ENCODE assay signal across 8 cellular contexts in genomic region chr10:7817984-7818294, GRCh38. TPM values are rescaled to one million over a fixed set of nuclear protein-coding genes. Genes with fewer than 3 reads are reported as not detected.
DNase-seq lines count a peak whose midpoint lies in the region; ATAC-seq, FAIRE-seq and TF ChIP-seq lines count a peak whose summit lies in the region.

No MANE protein-coding gene starts in this region.

- no peak overlapping the region for H2BK12ac ChIP-seq in H1 (ENCODE audit: low read depth, low read length)

- H3K4me3 ChIP-seq in KMS-11 (IDR thresholded peaks at IDR 0.05; ENCODE audit: insufficient read depth, low read depth, low read length) (no peak overlapping the region), H1 (ENCODE audit: extremely low read depth in 1 of 4, insufficient read depth in 2 of 4, low read depth in 3 of 4, low read length in 4 of 4) (peak overlapping the region; percentile 74 to 100 (median 100)), neuron (ENCODE audit: low read length) (peak overlapping the region; percentile 95)

- H2BK5ac ChIP-seq in H1 (ENCODE audit: low read depth, low read length), result peak overlapping the region; percentile 83

- H3K79me2 ChIP-seq in KMS-11 (ENCODE audit: insufficient read depth, low read depth) (peaks cover 27% of the 10 kb centered on the region), H1 (ENCODE audit: control insufficient read depth in 1 of 2, insufficient read depth in 2 of 2, low read length in 2 of 2) (peaks cover 3 to 23% of the 10 kb centered on the region in 2 experiments)

- peak overlapping the region; percentile 52; the same call in 1 of the 2 replicates for H3K4me2 ChIP-seq in KMS-11
- peak overlapping the region; percentile 85 to 99 for H3K4me2 ChIP-seq in H1 (ENCODE audit: insufficient read depth in 1 of 2, low read depth in 2 of 2, low read length in 2 of 2)

- TF ChIP-seq CTCF in KMS-11 (conservative IDR thresholded peaks at IDR 0.05; ENCODE audit: low read depth, low read length) (no peak), H1 (IDR thresholded peaks at IDR 0.05; ENCODE audit: control extremely low read depth in 1 of 3, insufficient read depth in 1 of 3, low read depth in 1 of 3, low read length in 3 of 3) (no peak)

- H3K36me3 Mint-ChIP-seq in T-helper 2 cell treated with Interferon-gamma antibody and Interleukin-4, amounts not matched to agents 5 μg/mL and 100 μg/mL, for 36 hours (ENCODE audit: low read depth), result peaks cover 8% of the 10 kb centered on the region

- H4K8ac ChIP-seq in H1 (ENCODE audit: extremely low read depth, insufficient read depth, low read length), result no peak overlapping the region

- peak overlapping the region; percentile 87 for H3K27ac Mint-ChIP-seq in T-helper 2 cell treated with Interferon-gamma antibody and Interleukin-4, amounts not matched to agents 5 μg/mL and 100 μg/mL, for 36 hours

- WGBS in H1 (ENCODE audit: extremely low coverage in 1 of 2, insufficient coverage in 1 of 2, insufficient read length in 1 of 2, insufficient replicate concordance in 2 of 2, low coverage in 1 of 2, low lambda C conversion rate in 2 of 2, missing lambda C conversion rate in 1 of 2), 2 experiments, result 0% methylated on average over 10 of the region's 10 CpGs; no CpG with 5 or more reads in 1 of the 2 experiments

- H3K4me1 ChIP-seq in KMS-11 (ENCODE audit: low read depth, poor library complexity, severe bottlenecking) (peaks cover 12% of the 10 kb centered on the region), H1 (replicated peaks in 1 of 4; ENCODE audit: control insufficient read depth in 3 of 4, insufficient read depth in 4 of 4, low read length in 3 of 4) (peaks cover 0 to 7% (median 2%) of the 10 kb centered on the region in 4 experiments; a peak in 3 of 7 replicates), neuron (ENCODE audit: insufficient read depth, low read length) (peaks cover 17% of the 10 kb centered on the region)

- FAIRE-seq in H1 (lab: Jason Lieb, UNC), result no peak

- H2AK5ac ChIP-seq in H1 (ENCODE audit: low read depth, low read length), result no peak overlapping the region

- POLR2A ChIA-PET in H1 (lab: Charles Lee; ENCODE audit: partially characterized antibody), result interaction anchor here (1.0 to 3.5 kb wide), 13 partner anchors 9 to 263 kb away, joined by 3 to 28 read pairs (median 4); partner anchors contain the start of genes ATP5F1C and KIN

- H3K14ac ChIP-seq in H1 (ENCODE audit: insufficient read length), result no peak overlapping the region

- H3K9me3 ChIP-seq in H1 (ENCODE audit: insufficient read depth in 2 of 2, low read depth in 1 of 2, low read length in 1 of 2) (no peaks in the 10 kb centered on the region; a peak in 1 of 4 replicates), neuron (ENCODE audit: low read length) (no peaks in the 10 kb centered on the region)

- ATAC-seq in HG03196 (IDR thresholded peaks at IDR 0.05; ENCODE audit: unreplicated experiment), result no peak

- no peak overlapping the region for H3K56ac ChIP-seq in H1 (replicated peaks; ENCODE audit: insufficient read length, low read depth, low read length)

- H3K36me3 ChIP-seq in KMS-11 (ENCODE audit: insufficient read depth) (no peaks in the 10 kb centered on the region), H1 (ENCODE audit: control insufficient read depth in 2 of 4, insufficient read depth in 4 of 4, low read length in 3 of 4) (no peaks in the 10 kb centered on the region; a peak in 1 of 8 replicates), neuron (ENCODE audit: insufficient read depth, low read length) (no peaks in the 10 kb centered on the region)

- peaks cover 8% of the 10 kb centered on the region for H3K79me1 ChIP-seq in H1 (ENCODE audit: low read depth, low read length)

- peak overlapping the region; percentile 8 for H4K5ac ChIP-seq in H1 (ENCODE audit: insufficient read length, low read depth, low read length)

- H3K9me3 Mint-ChIP-seq in T-helper 2 cell treated with Interferon-gamma antibody and Interleukin-4, amounts not matched to agents 5 μg/mL and 100 μg/mL, for 36 hours, result no peaks in the 10 kb centered on the region

- peaks cover 21% of the 10 kb centered on the region for H3K27me3 Mint-ChIP-seq in T-helper 2 cell treated with Interferon-gamma antibody and Interleukin-4, amounts not matched to agents 5 μg/mL and 100 μg/mL, for 36 hours (ENCODE audit: low read depth)

- H2BK20ac ChIP-seq in H1 (ENCODE audit: low read length), result no peak overlapping the region

- H4K91ac ChIP-seq in H1 (replicated peaks; ENCODE audit: insufficient read length, low read length), result peak overlapping the region; percentile 1

- DNase-seq in T-helper 2 cell treated with Interferon-gamma antibody and Interleukin-4, amounts not matched to agents 5 μg/mL and 100 μg/mL, for 36 hours (ENCODE audit: low spot score), result no peak
- DNase-seq in T-helper 2 cell (no peak), H1 (ENCODE audit: low read depth in 1 of 2, low spot score in 2 of 2) (no peak), UCSD-AML1 (lab: John Stamatoyannopoulos, UW; ENCODE audit: unreplicated experiment) (no peak), KG1 (lab: John Stamatoyannopoulos, UW) (no peak)

- H3K27me3 ChIP-seq in KMS-11 (ENCODE audit: insufficient read depth, low read depth), result no peaks in the 10 kb centered on the region
- H3K27me3 ChIP-seq in H1 (replicated peaks in 1 of 4; ENCODE audit: control insufficient read depth in 3 of 4, extremely low read depth in 1 of 4, insufficient read depth in 3 of 4, low read length in 3 of 4), result no peaks in the 10 kb centered on the region
- H3K27me3 ChIP-seq in neuron (ENCODE audit: insufficient read depth, low read length), result no peaks in the 10 kb centered on the region

- H3K23me2 ChIP-seq in H1 (ENCODE audit: low read depth, low read length), result peaks cover 16% of the 10 kb centered on the region

- peak overlapping the region; percentile 93 for H3K4me3 Mint-ChIP-seq in T-helper 2 cell treated with Interferon-gamma antibody and Interleukin-4, amounts not matched to agents 5 μg/mL and 100 μg/mL, for 36 hours

- H3K23ac ChIP-seq in H1 (ENCODE audit: insufficient read length), result no peak overlapping the region

- no peaks in the 10 kb centered on the region for H4K20me1 ChIP-seq in KMS-11 (ENCODE audit: insufficient read depth)
- H4K20me1 ChIP-seq in H1 (replicated peaks in 1 of 2; ENCODE audit: control insufficient read depth in 1 of 2, insufficient read depth in 2 of 2, low read length in 2 of 2), result peaks cover 0 to 10% of the 10 kb centered on the region in 2 experiments

- TF ChIP-seq EP300 in H1 (IDR thresholded peaks at IDR 0.05; ENCODE audit: borderline replicate concordance in 1 of 2, low read depth in 2 of 2, low read length in 2 of 2), result no peak

- CTCF ChIA-PET in H1 (lab: Charles Lee; ENCODE audit: partially characterized antibody), result interaction anchor here (0.9 to 1.1 kb wide), 2 partner anchors 9 to 19 kb away, joined by 3 read pairs; no protein-coding TSS in a partner anchor

- peaks cover 20% of the 10 kb centered on the region for H3K4me1 Mint-ChIP-seq in T-helper 2 cell treated with Interferon-gamma antibody and Interleukin-4, amounts not matched to agents 5 μg/mL and 100 μg/mL, for 36 hours (ENCODE audit: low read depth)

- H2BK120ac ChIP-seq in H1 (replicated peaks; ENCODE audit: low read depth, low read length), result no peak overlapping the region

- peak overlapping the region; percentile 81; the same call in 1 of the 2 replicates for H3K9ac ChIP-seq in KMS-11
- peak overlapping the region in 3 of 4 experiments; percentile 51 to 92 (median 91); a peak in 6 of 7 replicates for H3K9ac ChIP-seq in H1 (replicated peaks in 1 of 4; ENCODE audit: extremely low read depth in 1 of 4, low read depth in 3 of 4, low read length in 3 of 4)

- H2AFZ ChIP-seq in KMS-11 (ENCODE audit: low read depth) (peak overlapping the region; percentile 98), H1 (ENCODE audit: low read length) (peak overlapping the region; percentile 98), neuron (ENCODE audit: low read depth, low read length) (peak overlapping the region; percentile 96)

- no peak overlapping the region for H2BK15ac ChIP-seq in H1 (ENCODE audit: low read length)

- H3K4ac ChIP-seq in H1 (replicated peaks; ENCODE audit: insufficient read length, low read depth, low read length), result no peak overlapping the region

- TF ChIP-seq POLR2A in H1 (IDR thresholded peaks at IDR 0.05; ENCODE audit: control extremely low read depth in 1 of 2, low read depth in 2 of 2, low read length in 2 of 2), result no peak

- H3K18ac ChIP-seq in H1 (ENCODE audit: extremely low read depth, low read length), result peak overlapping the region; percentile 83

- no peak for TF ChIP-seq RAD21 in H1 (IDR thresholded peaks at IDR 0.05 in 1 of 2, conservative IDR thresholded peaks at IDR 0.05 in 1 of 2; ENCODE audit: low read depth in 2 of 2, low read length in 2 of 2)

- H3K27ac ChIP-seq in KMS-11 (no peak overlapping the region), H1 (ENCODE audit: low read depth, low read length) (0 out of 2 replicates have a peak overlapping the region, but pooled peaks have one; percentile 51)

RNA-seq across cellular contexts. Expression of gene TAF3, which starts 0.4 kb away (rescaled TPM):
- total RNA-seq in H1 (2021; fragmentation: NEBNext Ultra II Directional; extraction: Animal tissue kit (Norgen Biotek cat#: 25700)), result 10.7 and 11.2 TPM in 2 replicates
- polyA plus RNA-seq in H1 (2011; rRNA removed), result 1.5 and 1.7 TPM in 2 replicates
- 1.3 TPM for polyA plus RNA-seq in H1 (2011; cell fraction: cytosol; rRNA removed)
- polyA plus RNA-seq in H1 (2011; cell fraction: nucleus; rRNA removed), result 2.8 TPM
- 4.9 to 6.3 TPM (median 5.1 TPM) in 4 replicates for polyA plus RNA-seq in H1 (2012, experiment 1 of 2)
- polyA plus RNA-seq in H1 (2012, experiment 2 of 2), result 1.8 TPM
- polyA plus RNA-seq in H1 (2013, experiment 1 of 2), result 11.4 TPM
- 11.9 TPM for polyA plus RNA-seq in H1 (2013, experiment 2 of 2)
- 2.8 and 3.1 TPM in 2 replicates for polyA minus RNA-seq in H1 (2011; rRNA and poly(A)+ RNA removed)
- polyA minus RNA-seq in H1 (2011; cell fraction: cytosol; rRNA and poly(A)+ RNA removed), result 1.9 TPM
- 10.1 TPM for polyA minus RNA-seq in H1 (2011; cell fraction: nucleus; rRNA and poly(A)+ RNA removed)

RNA-seq across cellular contexts. Expression of gene ATP5F1C, which starts 30.0 kb away (rescaled TPM):
- total RNA-seq in H1 (2021; fragmentation: NEBNext Ultra II Directional; extraction: Animal tissue kit (Norgen Biotek cat#: 25700)), result 265 and 272 TPM in 2 replicates
- 105 and 221 TPM in 2 replicates for polyA plus RNA-seq in H1 (2011; rRNA removed)
- polyA plus RNA-seq in H1 (2011; cell fraction: cytosol; rRNA removed), result 216 TPM
- 82.9 TPM for polyA plus RNA-seq in H1 (2011; cell fraction: nucleus; rRNA removed)
- 245 to 363 TPM (median 270 TPM) in 4 replicates for polyA plus RNA-seq in H1 (2012, experiment 1 of 2)
- polyA plus RNA-seq in H1 (2012, experiment 2 of 2), result 165 TPM
- 341 TPM for polyA plus RNA-seq in H1 (2013, experiment 1 of 2)
- polyA plus RNA-seq in H1 (2013, experiment 2 of 2), result 350 TPM
- polyA minus RNA-seq in H1 (2011; rRNA and poly(A)+ RNA removed), result 114 and 178 TPM in 2 replicates
- polyA minus RNA-seq in H1 (2011; cell fraction: cytosol; rRNA and poly(A)+ RNA removed), result 101 TPM
- polyA minus RNA-seq in H1 (2011; cell fraction: nucleus; rRNA and poly(A)+ RNA removed), result 109 TPM

RNA-seq across cellular contexts. Expression of gene KIN, which starts 30.1 kb away (rescaled TPM):
- 16.5 and 18.9 TPM in 2 replicates for total RNA-seq in H1 (2021; fragmentation: NEBNext Ultra II Directional; extraction: Animal tissue kit (Norgen Biotek cat#: 25700))
- polyA plus RNA-seq in H1 (2011; rRNA removed), result 1.6 and 3.7 TPM in 2 replicates
- 4.7 TPM for polyA plus RNA-seq in H1 (2011; cell fraction: cytosol; rRNA removed)
- polyA plus RNA-seq in H1 (2011; cell fraction: nucleus; rRNA removed), result 2.3 TPM
- polyA plus RNA-seq in H1 (2012, experiment 1 of 2), result 5.0 to 12.9 TPM (median 7.0 TPM) in 4 replicates
- 0.67 TPM for polyA plus RNA-seq in H1 (2012, experiment 2 of 2)
- 17.9 TPM for polyA plus RNA-seq in H1 (2013, experiment 1 of 2)
- polyA plus RNA-seq in H1 (2013, experiment 2 of 2), result 21.9 TPM
- 3.3 and 3.8 TPM in 2 replicates for polyA minus RNA-seq in H1 (2011; rRNA and poly(A)+ RNA removed)
- polyA minus RNA-seq in H1 (2011; cell fraction: cytosol; rRNA and poly(A)+ RNA removed), result 1.2 TPM
- 9.1 TPM for polyA minus RNA-seq in H1 (2011; cell fraction: nucleus; rRNA and poly(A)+ RNA removed)
